ENCODE assay signal across 15 cellular contexts in genomic region chr9:81138173-81138572, GRCh38.
A peak's percentile ranks its signal among the peaks of the same experiment; 100 is the strongest.
DNase-seq lines count a peak whose midpoint lies in the region; ATAC-seq lines count a peak whose summit lies in the region.
"Had no signal": no experiment of that assay in that cellular context is flagged by ENCODE, and none has a peak within 500 bp of the region (broad histone marks: within the 10 kb centered on the region; RNA-seq: fewer than 3 reads in every experiment).

No MANE protein-coding gene starts in this region.

- H3K4me3 Mint-ChIP-seq in activated T-cell treated with anti-CD3 and anti-CD28 coated beads, Interleukin-2, amount 50 U/mL, for 72 hours, result no peak overlapping the region
- H3K4me3 Mint-ChIP-seq: CD4-positive, alpha-beta memory T cell; H9 had no signal

- H3K4me1 Mint-ChIP-seq in activated T-cell treated with anti-CD3 and anti-CD28 coated beads, Interleukin-2, amount 50 U/mL, for 72 hours (ENCODE audit: low read depth), result no peaks in the 10 kb centered on the region
- H3K4me1 Mint-ChIP-seq: CD4-positive, alpha-beta memory T cell had no signal

- DNase-seq in COR-L47 (lab: John Stamatoyannopoulos, UW) (peak; percentile 36), NCI-H2081 treated with DMSO at 0.1 percent for 48 hours (lab: John Stamatoyannopoulos, UW) (peak; percentile 77), NCI-H748 treated with DMSO at 0.1 percent for 48 hours (lab: John Stamatoyannopoulos, UW) (peak; percentile 24), retina (peak; percentile 74)
- no peak for DNase-seq in activated T-cell treated with anti-CD3 and anti-CD28 coated beads, Interleukin-2, amount 50 U/mL, for 72 hours
- DNase-seq: BE2C; CD4-positive, alpha-beta memory T cell; DMS153; DMS79 treated with DMSO at 0.1 percent for 48 hours; EL; GOT3; H9 had no signal

- no peak overlapping the region for H3K27ac Mint-ChIP-seq in activated T-cell treated with anti-CD3 and anti-CD28 coated beads, Interleukin-2, amount 50 U/mL, for 72 hours
- H3K27ac Mint-ChIP-seq: CD4-positive, alpha-beta memory T cell; H9 had no signal

- H3K27me3 Mint-ChIP-seq in activated T-cell treated with anti-CD3 and anti-CD28 coated beads, Interleukin-2, amount 50 U/mL, for 72 hours (ENCODE audit: low read depth), result no peaks in the 10 kb centered on the region
- H3K27me3 Mint-ChIP-seq: CD4-positive, alpha-beta memory T cell had no signal

- ATAC-seq in activated T-cell treated with anti-CD3 and anti-CD28 coated beads, Interleukin-2, amount 50 U/mL, for 72 hours (replicated peaks in 1 of 2), result no peak
- ATAC-seq in HG03280 (IDR thresholded peaks at IDR 0.05; ENCODE audit: unreplicated experiment) (no peak), HG03025 (IDR thresholded peaks at IDR 0.05; ENCODE audit: low FRiP score, unreplicated experiment) (no peak)
- ATAC-seq: HepG2 had no signal

- H3K36me3 Mint-ChIP-seq in activated T-cell treated with anti-CD3 and anti-CD28 coated beads, Interleukin-2, amount 50 U/mL, for 72 hours (ENCODE audit: insufficient read depth in 2 of 2), result no peaks in the 10 kb centered on the region
- H3K36me3 Mint-ChIP-seq: CD4-positive, alpha-beta memory T cell had no signal

- H3K9me3 Mint-ChIP-seq in activated T-cell treated with anti-CD3 and anti-CD28 coated beads, Interleukin-2, amount 50 U/mL, for 72 hours, result peaks cover 0 to 2% of the 10 kb centered on the region in 2 donors

Comparison
In these comparisons a context has a peak if more than half of its experiments do, and no peak if none do; other contexts are left out.
1. DNase-seq: peak in COR-L47 (single experiment), NCI-H2081 treated with DMSO at 0.1 percent for 48 hours (single experiment), NCI-H748 treated with DMSO at 0.1 percent for 48 hours (single experiment) and retina (single experiment); none in activated T-cell treated with anti-CD3 and anti-CD28 coated beads, Interleukin-2, amount 50 U/mL, for 72 hours (0 of 2).